Comparison of ENCODE assay signal across 1 cellular context in genomic region chrX:1784773-1785172, GRCh38.
TF ChIP-seq lines count a peak whose summit lies in the region.

No MANE protein-coding gene starts in this region.

TF ChIP-seq in WTC11, 78 proteins besides CTCF, POLR2A, EP300 and RAD21 (continued from another document):
- no peak for TF ChIP-seq MLX (CRISPR knock-in tag; IDR thresholded peaks at IDR 0.05)
- TF ChIP-seq ATF3 (CRISPR knock-in tag; conservative IDR thresholded peaks at IDR 0.05): no peak
TF ChIP-seq in WTC11: peak in this region for 0.
